In the genomic region with DNA sequence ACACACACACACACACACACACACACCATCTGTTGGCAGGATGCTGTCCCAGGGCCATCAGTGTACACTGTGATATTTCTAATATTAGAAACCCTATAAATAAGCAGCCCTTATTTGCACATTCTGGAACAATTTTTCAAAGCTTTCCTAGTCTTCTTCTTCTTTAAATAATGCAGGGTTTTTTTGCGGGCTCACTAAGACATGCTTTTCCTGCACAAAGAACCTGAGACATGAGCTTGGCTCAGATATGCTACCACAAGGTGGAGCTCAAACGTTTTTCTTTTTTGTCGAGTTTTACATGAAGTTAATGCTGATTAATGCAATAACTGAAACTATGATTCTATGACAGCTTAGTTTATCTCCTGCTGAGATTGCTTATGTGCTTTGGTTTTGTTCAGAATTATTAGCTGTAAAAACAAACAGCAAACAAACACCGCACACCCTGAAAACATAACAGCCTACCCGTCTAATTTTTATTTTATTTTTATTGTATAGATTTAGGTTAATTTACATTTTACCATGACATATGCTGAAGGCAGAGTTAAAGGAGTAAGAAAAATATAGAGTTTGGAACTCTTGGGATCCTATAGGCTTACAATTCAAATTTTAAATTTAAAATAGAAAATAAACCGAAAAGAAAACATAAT, we compare ENCODE assay signal across 8 cellular contexts.
DNase-seq lines count a peak whose midpoint lies in the region; ATAC-seq and TF ChIP-seq lines count a peak whose summit lies in the region.

No MANE protein-coding gene starts in this region.

- H3K27me3 ChIP-seq in osteoblast (ENCODE audit: insufficient read depth, low read length) = no peaks in the 10 kb centered on the region

- H2AFZ ChIP-seq in osteoblast (ENCODE audit: low read length) = no peak overlapping the region

- H4K20me1 ChIP-seq in osteoblast (ENCODE audit: insufficient read depth, low read length) = no peaks in the 10 kb centered on the region

- no peaks in the 10 kb centered on the region for H3K4me1 ChIP-seq in osteoblast (ENCODE audit: insufficient read depth, low read length)

- no peak overlapping the region for H3K4me3 ChIP-seq in osteoblast (ENCODE audit: insufficient read depth, low read length)

- in situ Hi-C loops in SK-MEL-5 (cut with HindIII; ENCODE audit: low pct_unique_long_range_greater_than_20kb, low sequenced_read_pairs) = loop anchor here (25.0 kb wide), 1 partner anchor 330 kb away; no protein-coding TSS in a partner anchor

- H3K27ac ChIP-seq in osteoblast (ENCODE audit: low read depth, low read length) = no peak overlapping the region

- DNase-seq in NCI-H1436 (lab: John Stamatoyannopoulos, UW) (peak; percentile 20), NCI-H1436 treated with DMSO at 0.1 percent for 48 hours (lab: John Stamatoyannopoulos, UW) (no peak), SK-MEL-5 (ENCODE audit: low read depth, low spot score) (peak; percentile 88), fibroblast of peridontal ligament (ENCODE audit: extremely low read depth) (peak; percentile 86), osteoblast (ENCODE audit: insufficient read length, low spot score, missing footprints) (peak; percentile 89), mesenteric fat pad (ENCODE audit: low spot score) (no peak)

- H3K9me3 ChIP-seq in osteoblast (ENCODE audit: low read depth, low read length) = no peaks in the 10 kb centered on the region

- H3K36me3 ChIP-seq in osteoblast (ENCODE audit: insufficient read depth, low read length) = no peaks in the 10 kb centered on the region

- ATAC-seq in HG02981 (IDR thresholded peaks at IDR 0.05; ENCODE audit: unreplicated experiment) (peak; percentile 61), HG03139 (IDR thresholded peaks at IDR 0.05; ENCODE audit: unreplicated experiment) (no peak)

- TF ChIP-seq CTCF in osteoblast (IDR thresholded peaks at IDR 0.05; ENCODE audit: extremely low read depth, low read depth, low read length) = peak; percentile 71

- H3K79me2 ChIP-seq in osteoblast (ENCODE audit: insufficient read depth, low read length) = no peaks in the 10 kb centered on the region

- no peak overlapping the region for H3K4me2 ChIP-seq in osteoblast (ENCODE audit: insufficient read depth, low read length)

Comparison
In these comparisons a context has a peak if more than half of its experiments do, and no peak if none do; other contexts are left out.
1. DNase-seq: peak in NCI-H1436 (single experiment), SK-MEL-5 (single experiment), fibroblast of peridontal ligament (single experiment) and osteoblast (single experiment); none in NCI-H1436 treated with DMSO at 0.1 percent for 48 hours (single experiment) and mesenteric fat pad (single experiment).